In the genomic region with DNA sequence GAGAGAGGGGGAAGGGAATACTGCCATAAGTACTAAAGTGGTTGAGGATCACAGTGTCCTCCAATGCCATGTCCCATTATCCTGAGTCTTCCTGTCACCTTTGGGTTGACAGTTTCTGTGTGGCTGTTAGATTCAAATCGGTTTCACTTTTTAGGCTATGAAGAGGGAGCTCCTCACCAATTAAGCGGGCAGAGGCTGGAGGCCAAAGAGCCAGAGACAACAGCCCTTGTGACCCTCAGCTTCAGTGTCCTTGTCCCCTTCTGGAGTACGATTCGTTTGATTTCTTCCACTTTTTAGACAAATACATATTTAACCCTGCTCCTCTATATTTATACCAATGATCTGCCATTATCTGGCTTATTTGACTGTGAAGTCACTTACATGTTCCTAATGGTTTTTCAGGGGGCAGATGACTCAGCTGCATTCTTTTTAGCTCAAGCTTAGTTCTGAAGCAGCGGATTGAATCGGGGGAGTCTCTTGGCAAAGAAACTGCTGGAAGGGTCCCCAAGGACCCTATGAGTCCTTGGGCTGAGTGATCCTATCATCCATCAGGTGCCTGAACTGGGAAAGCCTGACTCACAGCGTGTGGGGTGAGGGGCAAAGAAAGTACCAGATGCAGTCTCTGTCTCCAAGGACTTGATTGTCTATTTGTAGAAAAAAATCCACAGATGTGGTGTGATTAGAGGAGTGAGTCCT, we compare ENCODE assay signal across 2 cellular contexts.
TF ChIP-seq lines count a peak whose summit lies in the region.

No MANE protein-coding gene starts in this region.

TF ChIP-seq in GM12878, 131 proteins besides CTCF, POLR2A, EP300 and RAD21:
- TF ChIP-seq, protein P1, sequence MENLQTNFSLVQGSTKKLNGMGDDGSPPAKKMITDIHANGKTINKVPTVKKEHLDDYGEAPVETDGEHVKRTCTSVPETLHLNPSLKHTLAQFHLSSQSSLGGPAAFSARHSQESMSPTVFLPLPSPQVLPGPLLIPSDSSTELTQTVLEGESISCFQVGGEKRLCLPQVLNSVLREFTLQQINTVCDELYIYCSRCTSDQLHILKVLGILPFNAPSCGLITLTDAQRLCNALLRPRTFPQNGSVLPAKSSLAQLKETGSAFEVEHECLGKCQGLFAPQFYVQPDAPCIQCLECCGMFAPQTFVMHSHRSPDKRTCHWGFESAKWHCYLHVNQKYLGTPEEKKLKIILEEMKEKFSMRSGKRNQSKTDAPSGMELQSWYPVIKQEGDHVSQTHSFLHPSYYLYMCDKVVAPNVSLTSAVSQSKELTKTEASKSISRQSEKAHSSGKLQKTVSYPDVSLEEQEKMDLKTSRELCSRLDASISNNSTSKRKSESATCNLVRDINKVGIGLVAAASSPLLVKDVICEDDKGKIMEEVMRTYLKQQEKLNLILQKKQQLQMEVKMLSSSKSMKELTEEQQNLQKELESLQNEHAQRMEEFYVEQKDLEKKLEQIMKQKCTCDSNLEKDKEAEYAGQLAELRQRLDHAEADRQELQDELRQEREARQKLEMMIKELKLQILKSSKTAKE (IDR thresholded peaks at IDR 0.05; ENCODE audit: low read depth, poor library complexity, severe bottlenecking), result no peak
- TF ChIP-seq, protein P2, sequence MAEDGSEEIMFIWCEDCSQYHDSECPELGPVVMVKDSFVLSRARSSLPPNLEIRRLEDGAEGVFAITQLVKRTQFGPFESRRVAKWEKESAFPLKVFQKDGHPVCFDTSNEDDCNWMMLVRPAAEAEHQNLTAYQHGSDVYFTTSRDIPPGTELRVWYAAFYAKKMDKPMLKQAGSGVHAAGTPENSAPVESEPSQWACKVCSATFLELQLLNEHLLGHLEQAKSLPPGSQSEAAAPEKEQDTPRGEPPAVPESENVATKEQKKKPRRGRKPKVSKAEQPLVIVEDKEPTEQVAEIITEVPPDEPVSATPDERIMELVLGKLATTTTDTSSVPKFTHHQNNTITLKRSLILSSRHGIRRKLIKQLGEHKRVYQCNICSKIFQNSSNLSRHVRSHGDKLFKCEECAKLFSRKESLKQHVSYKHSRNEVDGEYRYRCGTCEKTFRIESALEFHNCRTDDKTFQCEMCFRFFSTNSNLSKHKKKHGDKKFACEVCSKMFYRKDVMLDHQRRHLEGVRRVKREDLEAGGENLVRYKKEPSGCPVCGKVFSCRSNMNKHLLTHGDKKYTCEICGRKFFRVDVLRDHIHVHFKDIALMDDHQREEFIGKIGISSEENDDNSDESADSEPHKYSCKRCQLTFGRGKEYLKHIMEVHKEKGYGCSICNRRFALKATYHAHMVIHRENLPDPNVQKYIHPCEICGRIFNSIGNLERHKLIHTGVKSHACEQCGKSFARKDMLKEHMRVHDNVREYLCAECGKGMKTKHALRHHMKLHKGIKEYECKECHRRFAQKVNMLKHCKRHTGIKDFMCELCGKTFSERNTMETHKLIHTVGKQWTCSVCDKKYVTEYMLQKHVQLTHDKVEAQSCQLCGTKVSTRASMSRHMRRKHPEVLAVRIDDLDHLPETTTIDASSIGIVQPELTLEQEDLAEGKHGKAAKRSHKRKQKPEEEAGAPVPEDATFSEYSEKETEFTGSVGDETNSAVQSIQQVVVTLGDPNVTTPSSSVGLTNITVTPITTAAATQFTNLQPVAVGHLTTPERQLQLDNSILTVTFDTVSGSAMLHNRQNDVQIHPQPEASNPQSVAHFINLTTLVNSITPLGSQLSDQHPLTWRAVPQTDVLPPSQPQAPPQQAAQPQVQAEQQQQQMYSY (CRISPR knock-in tag; IDR thresholded peaks at IDR 0.05), result no peak
- TF ChIP-seq ZNF274 (IDR thresholded peaks at IDR 0.05; ENCODE audit: insufficient read depth, insufficient read length) (no peak), TCF7 (IDR thresholded peaks at IDR 0.05; ENCODE audit: borderline replicate concordance) (no peak), IKZF2 (IDR thresholded peaks at IDR 0.05) (no peak), BHLHE40 (IDR thresholded peaks at IDR 0.05; ENCODE audit: borderline replicate concordance in 1 of 2, low read depth in 2 of 2, low read length in 1 of 2) (no peak), RCOR1 (conservative IDR thresholded peaks at IDR 0.05; ENCODE audit: low read depth, low read length) (no peak), POLR2AphosphoS5 (IDR thresholded peaks at IDR 0.05; ENCODE audit: low read length) (no peak)
- TF ChIP-seq, protein P3, sequence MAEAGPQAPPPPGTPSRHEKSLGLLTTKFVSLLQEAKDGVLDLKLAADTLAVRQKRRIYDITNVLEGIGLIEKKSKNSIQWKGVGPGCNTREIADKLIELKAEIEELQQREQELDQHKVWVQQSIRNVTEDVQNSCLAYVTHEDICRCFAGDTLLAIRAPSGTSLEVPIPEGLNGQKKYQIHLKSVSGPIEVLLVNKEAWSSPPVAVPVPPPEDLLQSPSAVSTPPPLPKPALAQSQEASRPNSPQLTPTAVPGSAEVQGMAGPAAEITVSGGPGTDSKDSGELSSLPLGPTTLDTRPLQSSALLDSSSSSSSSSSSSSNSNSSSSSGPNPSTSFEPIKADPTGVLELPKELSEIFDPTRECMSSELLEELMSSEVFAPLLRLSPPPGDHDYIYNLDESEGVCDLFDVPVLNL (IDR thresholded peaks at IDR 0.05; ENCODE audit: low read depth, low read length), result no peak
- TF ChIP-seq, protein P4, sequence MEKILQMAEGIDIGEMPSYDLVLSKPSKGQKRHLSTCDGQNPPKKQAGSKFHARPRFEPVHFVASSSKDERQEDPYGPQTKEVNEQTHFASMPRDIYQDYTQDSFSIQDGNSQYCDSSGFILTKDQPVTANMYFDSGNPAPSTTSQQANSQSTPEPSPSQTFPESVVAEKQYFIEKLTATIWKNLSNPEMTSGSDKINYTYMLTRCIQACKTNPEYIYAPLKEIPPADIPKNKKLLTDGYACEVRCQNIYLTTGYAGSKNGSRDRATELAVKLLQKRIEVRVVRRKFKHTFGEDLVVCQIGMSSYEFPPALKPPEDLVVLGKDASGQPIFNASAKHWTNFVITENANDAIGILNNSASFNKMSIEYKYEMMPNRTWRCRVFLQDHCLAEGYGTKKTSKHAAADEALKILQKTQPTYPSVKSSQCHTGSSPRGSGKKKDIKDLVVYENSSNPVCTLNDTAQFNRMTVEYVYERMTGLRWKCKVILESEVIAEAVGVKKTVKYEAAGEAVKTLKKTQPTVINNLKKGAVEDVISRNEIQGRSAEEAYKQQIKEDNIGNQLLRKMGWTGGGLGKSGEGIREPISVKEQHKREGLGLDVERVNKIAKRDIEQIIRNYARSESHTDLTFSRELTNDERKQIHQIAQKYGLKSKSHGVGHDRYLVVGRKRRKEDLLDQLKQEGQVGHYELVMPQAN (conservative IDR thresholded peaks at IDR 0.05), result no peak
TF ChIP-seq in GM12878: peak in this region for 0.

TF ChIP-seq in HepG2, 621 proteins besides CTCF, POLR2A, EP300 and RAD21:
- TF ChIP-seq, protein P5, sequence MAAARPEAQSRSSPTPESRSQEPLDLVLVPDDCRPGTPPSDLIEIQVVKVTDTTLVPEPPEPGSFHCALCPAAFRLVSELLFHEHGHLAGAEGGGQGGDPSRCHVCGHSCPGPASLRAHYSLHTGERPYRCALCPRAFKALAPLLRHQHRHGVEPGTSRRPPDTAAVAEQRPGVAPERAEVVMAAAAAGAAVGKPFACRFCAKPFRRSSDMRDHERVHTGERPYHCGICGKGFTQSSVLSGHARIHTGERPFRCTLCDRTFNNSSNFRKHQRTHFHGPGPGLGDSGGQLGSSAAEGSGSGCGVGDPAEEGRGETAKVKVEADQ (CRISPR knock-in tag; IDR thresholded peaks at IDR 0.05; ENCODE audit: borderline replicate concordance), result no peak
- TF ChIP-seq, protein P6, sequence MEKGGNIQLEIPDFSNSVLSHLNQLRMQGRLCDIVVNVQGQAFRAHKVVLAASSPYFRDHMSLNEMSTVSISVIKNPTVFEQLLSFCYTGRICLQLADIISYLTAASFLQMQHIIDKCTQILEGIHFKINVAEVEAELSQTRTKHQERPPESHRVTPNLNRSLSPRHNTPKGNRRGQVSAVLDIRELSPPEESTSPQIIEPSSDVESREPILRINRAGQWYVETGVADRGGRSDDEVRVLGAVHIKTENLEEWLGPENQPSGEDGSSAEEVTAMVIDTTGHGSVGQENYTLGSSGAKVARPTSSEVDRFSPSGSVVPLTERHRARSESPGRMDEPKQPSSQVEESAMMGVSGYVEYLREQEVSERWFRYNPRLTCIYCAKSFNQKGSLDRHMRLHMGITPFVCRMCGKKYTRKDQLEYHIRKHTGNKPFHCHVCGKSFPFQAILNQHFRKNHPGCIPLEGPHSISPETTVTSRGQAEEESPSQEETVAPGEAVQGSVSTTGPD (CRISPR knock-in tag; IDR thresholded peaks at IDR 0.05), result no peak
- TF ChIP-seq ZNF468 (CRISPR knock-in tag; IDR thresholded peaks at IDR 0.05) (no peak), NFYB (CRISPR knock-in tag; IDR thresholded peaks at IDR 0.05) (no peak), HIC2 (CRISPR knock-in tag; IDR thresholded peaks at IDR 0.05; ENCODE audit: low read depth) (no peak), MED8 (CRISPR knock-in tag; IDR thresholded peaks at IDR 0.05; ENCODE audit: insufficient replicate concordance) (no peak), HINFP (CRISPR knock-in tag; IDR thresholded peaks at IDR 0.05; ENCODE audit: low read depth) (no peak)
- TF ChIP-seq, protein P7, sequence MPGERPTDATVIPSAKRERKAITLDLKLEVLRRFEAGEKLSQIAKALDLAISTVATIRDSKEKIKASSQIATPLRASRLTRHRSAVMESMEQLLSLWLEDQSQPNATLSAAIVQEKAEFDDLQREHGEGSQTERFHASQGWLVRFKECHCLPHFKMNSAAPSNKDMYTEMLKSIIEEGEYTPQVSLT (CRISPR knock-in tag; IDR thresholded peaks at IDR 0.05; ENCODE audit: borderline replicate concordance, low read depth), result no peak
TF ChIP-seq in HepG2: peak in this region for 0.
